In the genomic region with DNA sequence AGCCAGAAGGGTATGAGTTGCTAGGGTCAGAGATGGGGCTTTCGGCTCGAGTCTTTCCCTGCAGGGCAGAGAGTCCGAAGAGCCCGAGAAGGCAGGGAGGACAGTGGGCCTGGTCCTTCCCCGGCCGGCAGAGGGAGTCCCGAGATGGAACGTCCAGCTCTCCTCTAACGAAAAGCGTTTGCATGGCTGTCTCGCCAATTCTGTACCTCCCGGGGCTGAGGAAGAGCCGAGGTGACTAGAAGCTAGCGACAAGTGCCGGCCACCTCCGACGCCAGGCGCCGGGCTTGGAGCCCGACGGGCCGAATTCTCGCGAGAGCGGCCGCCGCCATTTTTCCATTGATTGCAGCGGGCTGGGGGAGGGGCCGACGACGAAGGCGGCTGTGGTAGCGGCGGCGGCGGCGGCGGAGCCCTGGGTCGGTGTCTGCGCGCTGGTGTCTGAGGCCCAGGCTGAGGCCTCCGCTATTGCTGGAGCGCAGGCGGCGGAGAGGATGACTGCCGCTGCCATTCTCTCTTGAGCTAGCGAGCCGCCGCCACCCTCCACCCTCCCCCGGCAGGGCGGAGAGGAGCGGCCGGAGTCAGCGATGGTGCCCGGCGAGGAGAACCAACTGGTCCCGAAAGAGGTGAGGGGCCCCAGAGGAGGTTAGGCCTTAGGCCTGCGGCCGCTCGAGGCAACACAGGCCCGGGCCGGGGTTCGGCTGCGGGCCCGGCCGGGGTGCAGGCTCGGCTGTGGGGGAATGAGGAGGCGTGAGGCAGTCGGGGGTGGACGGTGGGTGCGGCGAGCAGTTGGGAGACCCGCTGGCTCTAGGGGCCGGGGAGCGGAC, we compare ENCODE assay signal across 1 cellular context.
TF ChIP-seq lines count a peak whose summit lies in the region.

USP47 (plus strand) TSS at position 368 of the 821 bp plus-strand sequence; CDS start at position 582, 214 bp downstream.

TF ChIP-seq in K562, 482 proteins besides CTCF, POLR2A, EP300 and RAD21 (continued from another document and continues in another):
- TF ChIP-seq POLR2G (IDR thresholded peaks at IDR 0.05; ENCODE audit: low read depth, low read length) (peak; percentile 99), JUN (IDR thresholded peaks at IDR 0.05; ENCODE audit: borderline replicate concordance, low read depth, low read length) (no peak), JUN (CRISPR knock-in tag; IDR thresholded peaks at IDR 0.05; ENCODE audit: borderline replicate concordance) (0 out of 2 replicates have a peak, but pooled peaks have one; percentile 36), RBM34 (IDR thresholded peaks at IDR 0.05; ENCODE audit: borderline replicate concordance, insufficient read depth, low read length) (no peak), RBM25 (IDR thresholded peaks at IDR 0.05; ENCODE audit: low read depth, low read length, severe bottlenecking) (peak; percentile 82), HMGN3 (IDR thresholded peaks at IDR 0.05; ENCODE audit: borderline replicate concordance, extremely low read depth, insufficient read length, low read depth, low read length) (peak; percentile 68), SRSF7 (optimal IDR thresholded peaks at IDR 0.05; ENCODE audit: low read depth, low read length) (no peak), BRD9 (IDR thresholded peaks at IDR 0.05; ENCODE audit: low read depth, partially characterized antibody) (peak; percentile 49), ZNF165 (CRISPR knock-in tag; IDR thresholded peaks at IDR 0.05; ENCODE audit: borderline replicate concordance) (no peak), U2AF1 (optimal IDR thresholded peaks at IDR 0.05; ENCODE audit: low read depth, low read length) (peak; percentile 88), EZH2 (IDR thresholded peaks at IDR 0.05; ENCODE audit: borderline replicate concordance, low read depth, low read length) (no peak), NRF1 (conservative IDR thresholded peaks at IDR 0.05 in 1 of 2, IDR thresholded peaks at IDR 0.05 in 1 of 2) (peak; percentile 54 to 61), NR4A1 (CRISPR knock-in tag; IDR thresholded peaks at IDR 0.05) (no peak), NR4A1 (tag; IDR thresholded peaks at IDR 0.05) (0 out of 2 replicates have a peak, but pooled peaks have one; percentile 63), FOXA3 (CRISPR knock-in tag; conservative IDR thresholded peaks at IDR 0.05 in 1 of 2, IDR thresholded peaks at IDR 0.05 in 1 of 2) (peak in 1 of 2 experiments; percentile 46; a peak in 1 of 4 replicates), FOXK2 (conservative IDR thresholded peaks at IDR 0.05 in 1 of 2, IDR thresholded peaks at IDR 0.05 in 1 of 2; ENCODE audit: low read depth in 2 of 2) (no peak), RBM22 (IDR thresholded peaks at IDR 0.05; ENCODE audit: low read depth, low read length, poor library complexity, severe bottlenecking) (peak; percentile 26), NFRKB (IDR thresholded peaks at IDR 0.05; ENCODE audit: low read depth) (peak; percentile 97), HCFC1 (IDR thresholded peaks at IDR 0.05; ENCODE audit: low read depth, low read length) (peak; percentile 47; the same call in 1 of the 2 replicates), RB1 (IDR thresholded peaks at IDR 0.05; ENCODE audit: low read depth) (peak; percentile 47; the same call in 1 of the 2 replicates), ZNF644 (tag; IDR thresholded peaks at IDR 0.05; ENCODE audit: low read depth) (peak; percentile 42; the same call in 1 of the 2 replicates), JUND (IDR thresholded peaks at IDR 0.05; ENCODE audit: borderline replicate concordance, low read depth, low read length) (no peak), JUND (tag; IDR thresholded peaks at IDR 0.05; ENCODE audit: borderline replicate concordance, low read depth, low read length) (no peak; the same call in 2 of the 3 replicates), FOXJ3 (CRISPR knock-in tag; IDR thresholded peaks at IDR 0.05) (no peak), ZKSCAN8 (CRISPR knock-in tag; IDR thresholded peaks at IDR 0.05) (no peak), RUNX1 (IDR thresholded peaks at IDR 0.05; ENCODE audit: low read depth) (no peak), KLF16 (IDR thresholded peaks at IDR 0.05) (no peak), HOMEZ (CRISPR knock-in tag; IDR thresholded peaks at IDR 0.05) (no peak), ZFP1 (CRISPR knock-in tag; IDR thresholded peaks at IDR 0.05) (no peak), ATF3 (IDR thresholded peaks at IDR 0.05) (no peak), ATF3 (CRISPR knock-in tag; conservative IDR thresholded peaks at IDR 0.05) (peak; percentile 56; the same call in 1 of the 2 replicates), SUPT5H (IDR thresholded peaks at IDR 0.05) (peak; percentile 93)
- TF ChIP-seq, protein P1, sequence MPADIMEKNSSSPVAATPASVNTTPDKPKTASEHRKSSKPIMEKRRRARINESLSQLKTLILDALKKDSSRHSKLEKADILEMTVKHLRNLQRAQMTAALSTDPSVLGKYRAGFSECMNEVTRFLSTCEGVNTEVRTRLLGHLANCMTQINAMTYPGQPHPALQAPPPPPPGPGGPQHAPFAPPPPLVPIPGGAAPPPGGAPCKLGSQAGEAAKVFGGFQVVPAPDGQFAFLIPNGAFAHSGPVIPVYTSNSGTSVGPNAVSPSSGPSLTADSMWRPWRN (IDR thresholded peaks at IDR 0.05; ENCODE audit: low read depth) = no peak
- TF ChIP-seq, protein P2, sequence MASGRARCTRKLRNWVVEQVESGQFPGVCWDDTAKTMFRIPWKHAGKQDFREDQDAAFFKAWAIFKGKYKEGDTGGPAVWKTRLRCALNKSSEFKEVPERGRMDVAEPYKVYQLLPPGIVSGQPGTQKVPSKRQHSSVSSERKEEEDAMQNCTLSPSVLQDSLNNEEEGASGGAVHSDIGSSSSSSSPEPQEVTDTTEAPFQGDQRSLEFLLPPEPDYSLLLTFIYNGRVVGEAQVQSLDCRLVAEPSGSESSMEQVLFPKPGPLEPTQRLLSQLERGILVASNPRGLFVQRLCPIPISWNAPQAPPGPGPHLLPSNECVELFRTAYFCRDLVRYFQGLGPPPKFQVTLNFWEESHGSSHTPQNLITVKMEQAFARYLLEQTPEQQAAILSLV (tag; IDR thresholded peaks at IDR 0.05) = no peak
- TF ChIP-seq, protein P3, sequence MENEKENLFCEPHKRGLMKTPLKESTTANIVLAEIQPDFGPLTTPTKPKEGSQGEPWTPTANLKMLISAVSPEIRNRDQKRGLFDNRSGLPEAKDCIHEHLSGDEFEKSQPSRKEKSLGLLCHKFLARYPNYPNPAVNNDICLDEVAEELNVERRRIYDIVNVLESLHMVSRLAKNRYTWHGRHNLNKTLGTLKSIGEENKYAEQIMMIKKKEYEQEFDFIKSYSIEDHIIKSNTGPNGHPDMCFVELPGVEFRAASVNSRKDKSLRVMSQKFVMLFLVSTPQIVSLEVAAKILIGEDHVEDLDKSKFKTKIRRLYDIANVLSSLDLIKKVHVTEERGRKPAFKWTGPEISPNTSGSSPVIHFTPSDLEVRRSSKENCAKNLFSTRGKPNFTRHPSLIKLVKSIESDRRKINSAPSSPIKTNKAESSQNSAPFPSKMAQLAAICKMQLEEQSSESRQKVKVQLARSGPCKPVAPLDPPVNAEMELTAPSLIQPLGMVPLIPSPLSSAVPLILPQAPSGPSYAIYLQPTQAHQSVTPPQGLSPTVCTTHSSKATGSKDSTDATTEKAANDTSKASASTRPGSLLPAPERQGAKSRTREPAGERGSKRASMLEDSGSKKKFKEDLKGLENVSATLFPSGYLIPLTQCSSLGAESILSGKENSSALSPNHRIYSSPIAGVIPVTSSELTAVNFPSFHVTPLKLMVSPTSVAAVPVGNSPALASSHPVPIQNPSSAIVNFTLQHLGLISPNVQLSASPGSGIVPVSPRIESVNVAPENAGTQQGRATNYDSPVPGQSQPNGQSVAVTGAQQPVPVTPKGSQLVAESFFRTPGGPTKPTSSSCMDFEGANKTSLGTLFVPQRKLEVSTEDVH (IDR thresholded peaks at IDR 0.05; ENCODE audit: low read depth, partially characterized antibody) = no peak
- TF ChIP-seq, protein P4, sequence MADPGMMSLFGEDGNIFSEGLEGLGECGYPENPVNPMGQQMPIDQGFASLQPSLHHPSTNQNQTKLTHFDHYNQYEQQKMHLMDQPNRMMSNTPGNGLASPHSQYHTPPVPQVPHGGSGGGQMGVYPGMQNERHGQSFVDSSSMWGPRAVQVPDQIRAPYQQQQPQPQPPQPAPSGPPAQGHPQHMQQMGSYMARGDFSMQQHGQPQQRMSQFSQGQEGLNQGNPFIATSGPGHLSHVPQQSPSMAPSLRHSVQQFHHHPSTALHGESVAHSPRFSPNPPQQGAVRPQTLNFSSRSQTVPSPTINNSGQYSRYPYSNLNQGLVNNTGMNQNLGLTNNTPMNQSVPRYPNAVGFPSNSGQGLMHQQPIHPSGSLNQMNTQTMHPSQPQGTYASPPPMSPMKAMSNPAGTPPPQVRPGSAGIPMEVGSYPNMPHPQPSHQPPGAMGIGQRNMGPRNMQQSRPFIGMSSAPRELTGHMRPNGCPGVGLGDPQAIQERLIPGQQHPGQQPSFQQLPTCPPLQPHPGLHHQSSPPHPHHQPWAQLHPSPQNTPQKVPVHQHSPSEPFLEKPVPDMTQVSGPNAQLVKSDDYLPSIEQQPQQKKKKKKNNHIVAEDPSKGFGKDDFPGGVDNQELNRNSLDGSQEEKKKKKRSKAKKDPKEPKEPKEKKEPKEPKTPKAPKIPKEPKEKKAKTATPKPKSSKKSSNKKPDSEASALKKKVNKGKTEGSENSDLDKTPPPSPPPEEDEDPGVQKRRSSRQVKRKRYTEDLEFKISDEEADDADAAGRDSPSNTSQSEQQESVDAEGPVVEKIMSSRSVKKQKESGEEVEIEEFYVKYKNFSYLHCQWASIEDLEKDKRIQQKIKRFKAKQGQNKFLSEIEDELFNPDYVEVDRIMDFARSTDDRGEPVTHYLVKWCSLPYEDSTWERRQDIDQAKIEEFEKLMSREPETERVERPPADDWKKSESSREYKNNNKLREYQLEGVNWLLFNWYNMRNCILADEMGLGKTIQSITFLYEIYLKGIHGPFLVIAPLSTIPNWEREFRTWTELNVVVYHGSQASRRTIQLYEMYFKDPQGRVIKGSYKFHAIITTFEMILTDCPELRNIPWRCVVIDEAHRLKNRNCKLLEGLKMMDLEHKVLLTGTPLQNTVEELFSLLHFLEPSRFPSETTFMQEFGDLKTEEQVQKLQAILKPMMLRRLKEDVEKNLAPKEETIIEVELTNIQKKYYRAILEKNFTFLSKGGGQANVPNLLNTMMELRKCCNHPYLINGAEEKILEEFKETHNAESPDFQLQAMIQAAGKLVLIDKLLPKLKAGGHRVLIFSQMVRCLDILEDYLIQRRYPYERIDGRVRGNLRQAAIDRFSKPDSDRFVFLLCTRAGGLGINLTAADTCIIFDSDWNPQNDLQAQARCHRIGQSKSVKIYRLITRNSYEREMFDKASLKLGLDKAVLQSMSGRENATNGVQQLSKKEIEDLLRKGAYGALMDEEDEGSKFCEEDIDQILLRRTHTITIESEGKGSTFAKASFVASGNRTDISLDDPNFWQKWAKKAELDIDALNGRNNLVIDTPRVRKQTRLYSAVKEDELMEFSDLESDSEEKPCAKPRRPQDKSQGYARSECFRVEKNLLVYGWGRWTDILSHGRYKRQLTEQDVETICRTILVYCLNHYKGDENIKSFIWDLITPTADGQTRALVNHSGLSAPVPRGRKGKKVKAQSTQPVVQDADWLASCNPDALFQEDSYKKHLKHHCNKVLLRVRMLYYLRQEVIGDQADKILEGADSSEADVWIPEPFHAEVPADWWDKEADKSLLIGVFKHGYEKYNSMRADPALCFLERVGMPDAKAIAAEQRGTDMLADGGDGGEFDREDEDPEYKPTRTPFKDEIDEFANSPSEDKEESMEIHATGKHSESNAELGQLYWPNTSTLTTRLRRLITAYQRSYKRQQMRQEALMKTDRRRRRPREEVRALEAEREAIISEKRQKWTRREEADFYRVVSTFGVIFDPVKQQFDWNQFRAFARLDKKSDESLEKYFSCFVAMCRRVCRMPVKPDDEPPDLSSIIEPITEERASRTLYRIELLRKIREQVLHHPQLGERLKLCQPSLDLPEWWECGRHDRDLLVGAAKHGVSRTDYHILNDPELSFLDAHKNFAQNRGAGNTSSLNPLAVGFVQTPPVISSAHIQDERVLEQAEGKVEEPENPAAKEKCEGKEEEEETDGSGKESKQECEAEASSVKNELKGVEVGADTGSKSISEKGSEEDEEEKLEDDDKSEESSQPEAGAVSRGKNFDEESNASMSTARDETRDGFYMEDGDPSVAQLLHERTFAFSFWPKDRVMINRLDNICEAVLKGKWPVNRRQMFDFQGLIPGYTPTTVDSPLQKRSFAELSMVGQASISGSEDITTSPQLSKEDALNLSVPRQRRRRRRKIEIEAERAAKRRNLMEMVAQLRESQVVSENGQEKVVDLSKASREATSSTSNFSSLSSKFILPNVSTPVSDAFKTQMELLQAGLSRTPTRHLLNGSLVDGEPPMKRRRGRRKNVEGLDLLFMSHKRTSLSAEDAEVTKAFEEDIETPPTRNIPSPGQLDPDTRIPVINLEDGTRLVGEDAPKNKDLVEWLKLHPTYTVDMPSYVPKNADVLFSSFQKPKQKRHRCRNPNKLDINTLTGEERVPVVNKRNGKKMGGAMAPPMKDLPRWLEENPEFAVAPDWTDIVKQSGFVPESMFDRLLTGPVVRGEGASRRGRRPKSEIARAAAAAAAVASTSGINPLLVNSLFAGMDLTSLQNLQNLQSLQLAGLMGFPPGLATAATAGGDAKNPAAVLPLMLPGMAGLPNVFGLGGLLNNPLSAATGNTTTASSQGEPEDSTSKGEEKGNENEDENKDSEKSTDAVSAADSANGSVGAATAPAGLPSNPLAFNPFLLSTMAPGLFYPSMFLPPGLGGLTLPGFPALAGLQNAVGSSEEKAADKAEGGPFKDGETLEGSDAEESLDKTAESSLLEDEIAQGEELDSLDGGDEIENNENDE (IDR thresholded peaks at IDR 0.05; ENCODE audit: low read depth, low read length) = no peak
- TF ChIP-seq, protein P5, sequence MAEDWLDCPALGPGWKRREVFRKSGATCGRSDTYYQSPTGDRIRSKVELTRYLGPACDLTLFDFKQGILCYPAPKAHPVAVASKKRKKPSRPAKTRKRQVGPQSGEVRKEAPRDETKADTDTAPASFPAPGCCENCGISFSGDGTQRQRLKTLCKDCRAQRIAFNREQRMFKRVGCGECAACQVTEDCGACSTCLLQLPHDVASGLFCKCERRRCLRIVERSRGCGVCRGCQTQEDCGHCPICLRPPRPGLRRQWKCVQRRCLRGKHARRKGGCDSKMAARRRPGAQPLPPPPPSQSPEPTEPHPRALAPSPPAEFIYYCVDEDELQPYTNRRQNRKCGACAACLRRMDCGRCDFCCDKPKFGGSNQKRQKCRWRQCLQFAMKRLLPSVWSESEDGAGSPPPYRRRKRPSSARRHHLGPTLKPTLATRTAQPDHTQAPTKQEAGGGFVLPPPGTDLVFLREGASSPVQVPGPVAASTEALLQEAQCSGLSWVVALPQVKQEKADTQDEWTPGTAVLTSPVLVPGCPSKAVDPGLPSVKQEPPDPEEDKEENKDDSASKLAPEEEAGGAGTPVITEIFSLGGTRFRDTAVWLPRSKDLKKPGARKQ (CRISPR knock-in tag; IDR thresholded peaks at IDR 0.05) = no peak
